In genomic region chr2:66866331-66867037, GRCh38 we compare ENCODE assay signal across 24 cellular contexts.
DNase-seq lines count a peak whose midpoint lies in the region; ATAC-seq, FAIRE-seq and TF ChIP-seq lines count a peak whose summit lies in the region.
"Had no signal": no experiment of that assay in that cellular context is flagged by ENCODE, and none has a peak within 500 bp of the region (broad histone marks: within the 10 kb centered on the region; RNA-seq: fewer than 3 reads in every experiment).

No MANE protein-coding gene starts in this region.

- no peaks in the 10 kb centered on the region for H3K9me3 ChIP-seq in upper lobe of right lung
- H3K9me3 ChIP-seq: right lobe of liver, tibial nerve had no signal

- H3K4me1 Mint-ChIP-seq in HFFc6 (ENCODE audit: low read depth) (peaks cover 100% of the 10 kb centered on the region), WTC11 (no peaks in the 10 kb centered on the region)
- H3K4me1 Mint-ChIP-seq in activated CD4-positive, alpha-beta memory T cell treated with anti-CD3 and anti-CD28 coated beads for 36 hours (ENCODE audit: low read depth): no peaks in the 10 kb centered on the region
- H3K4me1 Mint-ChIP-seq: activated naive CD4-positive, alpha-beta T cell treated with anti-CD3 and anti-CD28 coated beads, Interleukin-2, amount 50 U/mL, for 24 hours; GM23338; memory B cell had no signal

- peaks cover 4% of the 10 kb centered on the region; the same call in 1 of the 2 replicates for H3K36me3 Mint-ChIP-seq in HFFc6 (ENCODE audit: low read depth)
- H3K36me3 Mint-ChIP-seq in WTC11: no peaks in the 10 kb centered on the region
- no peaks in the 10 kb centered on the region for H3K36me3 Mint-ChIP-seq in activated CD4-positive, alpha-beta memory T cell treated with anti-CD3 and anti-CD28 coated beads for 36 hours
- H3K36me3 Mint-ChIP-seq: activated naive CD4-positive, alpha-beta T cell treated with anti-CD3 and anti-CD28 coated beads, Interleukin-2, amount 50 U/mL, for 24 hours; memory B cell had no signal

- H3K27ac Mint-ChIP-seq in HFFc6 (peak overlapping the region; percentile 83), WTC11 (no peak overlapping the region)
- H3K27ac Mint-ChIP-seq in activated CD4-positive, alpha-beta memory T cell treated with anti-CD3 and anti-CD28 coated beads for 36 hours: no peak overlapping the region
- H3K27ac Mint-ChIP-seq: activated CD8-positive, alpha-beta T cell treated with anti-CD3 and anti-CD28 coated beads, Interleukin-2, amount 10 ng/mL, durations not matched to agents 7 days and 5 days; activated naive CD4-positive, alpha-beta T cell treated with anti-CD3 and anti-CD28 coated beads, Interleukin-2, amount 50 U/mL, for 24 hours; GM23338; memory B cell; T-helper 2 cell treated with Interferon-gamma antibody and Interleukin-4, amounts not matched to agents 5 μg/mL and 100 μg/mL, for 36 hours had no signal

- peak overlapping the region; percentile 31 for H3K27ac ChIP-seq in upper lobe of right lung
- H3K27ac ChIP-seq: C4-2B, right lobe of liver, tibial nerve had no signal

- H3K4me3 ChIP-seq in bronchial epithelial cell (ENCODE audit: low read depth, low read length): no peak overlapping the region
- H3K4me3 ChIP-seq in upper lobe of right lung: no peak overlapping the region
- H3K4me3 ChIP-seq: GM23338, right lobe of liver, tibial nerve had no signal

- H3K27me3 ChIP-seq in bronchial epithelial cell (ENCODE audit: control insufficient read depth, insufficient read depth, low read length) (no peaks in the 10 kb centered on the region), upper lobe of right lung (no peaks in the 10 kb centered on the region)
- H3K27me3 ChIP-seq: right lobe of liver, tibial nerve had no signal

- CTCF ChIA-PET in WTC11 (lab: Charles Lee): no interaction called here
- CTCF ChIA-PET in activated CD4-positive, alpha-beta memory T cell treated with anti-CD3 and anti-CD28 coated beads for 36 hours (lab: Charles Lee): no interaction called here

- peak; percentile 32 for FAIRE-seq in bronchial epithelial cell (lab: Jason Lieb, UNC)

- ATAC-seq in upper lobe of right lung (no peak), GM21526 (IDR thresholded peaks at IDR 0.05; ENCODE audit: low FRiP score, unreplicated experiment) (no peak), WTC11 (no peak)
- ATAC-seq: activated CD8-positive, alpha-beta T cell treated with anti-CD3 and anti-CD28 coated beads, Interleukin-2, amount 10 ng/mL, durations not matched to agents 7 days and 5 days; GM23338; right lobe of liver had no signal

- intact Hi-C loops in upper lobe of right lung (cut with DNase I): no loop called here
- intact Hi-C loops in activated CD4-positive, alpha-beta memory T cell treated with anti-CD3 and anti-CD28 coated beads for 36 hours (cut with micrococcal nuclease): no loop called here

- TF ChIP-seq CTCF in HFFc6 (IDR thresholded peaks at IDR 0.05): no peak
- TF ChIP-seq CTCF in bronchial epithelial cell (IDR thresholded peaks at IDR 0.05; ENCODE audit: insufficient read depth, low read length, severe bottlenecking): no peak
- TF ChIP-seq CTCF in upper lobe of right lung (IDR thresholded peaks at IDR 0.05): no peak
- TF ChIP-seq CTCF in WTC11 (IDR thresholded peaks at IDR 0.05): no peak

- POLR2A ChIA-PET in WTC11 (lab: Charles Lee): no interaction called here
- POLR2A ChIA-PET in activated CD4-positive, alpha-beta memory T cell treated with anti-CD3 and anti-CD28 coated beads for 36 hours (lab: Charles Lee): no interaction called here

- H3K27me3 Mint-ChIP-seq in HFFc6 (ENCODE audit: insufficient read depth): no peaks in the 10 kb centered on the region; the same call in 1 of the 2 replicates
- peaks cover 3% of the 10 kb centered on the region; the same call in 1 of the 2 replicates for H3K27me3 Mint-ChIP-seq in WTC11 (ENCODE audit: low read depth)
- no peaks in the 10 kb centered on the region for H3K27me3 Mint-ChIP-seq in activated CD4-positive, alpha-beta memory T cell treated with anti-CD3 and anti-CD28 coated beads for 36 hours
- H3K27me3 Mint-ChIP-seq: activated naive CD4-positive, alpha-beta T cell treated with anti-CD3 and anti-CD28 coated beads, Interleukin-2, amount 50 U/mL, for 24 hours; memory B cell had no signal

- peak overlapping the region; percentile 12 for H3K4me3 Mint-ChIP-seq in HFFc6
- no peak overlapping the region for H3K4me3 Mint-ChIP-seq in WTC11
- no peak overlapping the region for H3K4me3 Mint-ChIP-seq in activated CD4-positive, alpha-beta memory T cell treated with anti-CD3 and anti-CD28 coated beads for 36 hours
- H3K4me3 Mint-ChIP-seq: activated CD8-positive, alpha-beta T cell treated with anti-CD3 and anti-CD28 coated beads, Interleukin-2, amount 10 ng/mL, durations not matched to agents 7 days and 5 days; activated naive CD4-positive, alpha-beta T cell treated with anti-CD3 and anti-CD28 coated beads, Interleukin-2, amount 50 U/mL, for 24 hours; GM23338; memory B cell; T-helper 2 cell treated with Interferon-gamma antibody and Interleukin-4, amounts not matched to agents 5 μg/mL and 100 μg/mL, for 36 hours had no signal

- peaks cover 10% of the 10 kb centered on the region for H3K4me1 ChIP-seq in upper lobe of right lung
- H3K4me1 ChIP-seq: right lobe of liver, tibial nerve had no signal

- DNase-seq in HFFc6 (no peak), bronchial epithelial cell (ENCODE audit: low read depth) (no peak), myocyte (ENCODE audit: low read depth) (peak; percentile 71), upper lobe of right lung (no peak), WTC11 (ENCODE audit: low spot score) (no peak)
- DNase-seq in activated CD4-positive, alpha-beta memory T cell treated with anti-CD3 and anti-CD28 coated beads for 36 hours: no peak
- DNase-seq: activated CD8-positive, alpha-beta T cell treated with anti-CD3 and anti-CD28 coated beads, Interleukin-2, amount 10 ng/mL, durations not matched to agents 7 days and 5 days; amniotic stem cell; COR-L47; DMS53; GDM1; KBM-7; NCI-H2081 treated with DMSO at 0.1 percent for 48 hours; NCI-H446; right lobe of liver; SIG-M5; stimulated activated CD4-positive, alpha-beta T cell treated with anti-CD3 and anti-CD28 coated beads, Interleukin-4, amount 100 ng/mL, for 4 hours had no signal

- H3K9me3 Mint-ChIP-seq in HFFc6 (no peaks in the 10 kb centered on the region), WTC11 (no peaks in the 10 kb centered on the region)
- H3K9me3 Mint-ChIP-seq in activated CD4-positive, alpha-beta memory T cell treated with anti-CD3 and anti-CD28 coated beads for 36 hours: peaks cover 4% of the 10 kb centered on the region
- H3K9me3 Mint-ChIP-seq: activated naive CD4-positive, alpha-beta T cell treated with anti-CD3 and anti-CD28 coated beads, Interleukin-2, amount 50 U/mL, for 24 hours; GM23338; memory B cell; T-helper 2 cell treated with Interferon-gamma antibody and Interleukin-4, amounts not matched to agents 5 μg/mL and 100 μg/mL, for 36 hours had no signal

- no peaks in the 10 kb centered on the region for H3K36me3 ChIP-seq in bronchial epithelial cell (ENCODE audit: control insufficient read depth, insufficient read depth, low read length)
- no peaks in the 10 kb centered on the region for H3K36me3 ChIP-seq in upper lobe of right lung
- H3K36me3 ChIP-seq: right lobe of liver, tibial nerve had no signal

TF ChIP-seq in WTC11, 78 proteins besides CTCF, POLR2A, EP300 and RAD21:
- TF ChIP-seq TEAD4 (CRISPR knock-in tag; IDR thresholded peaks at IDR 0.05) (no peak), ZNF423 (CRISPR knock-in tag; IDR thresholded peaks at IDR 0.05) (no peak), FOXP1 (CRISPR knock-in tag; IDR thresholded peaks at IDR 0.05; ENCODE audit: borderline replicate concordance) (no peak), ZBTB21 (CRISPR knock-in tag; IDR thresholded peaks at IDR 0.05; ENCODE audit: borderline replicate concordance) (no peak), JUN (CRISPR knock-in tag; IDR thresholded peaks at IDR 0.05) (no peak), SMAD4 (CRISPR knock-in tag; IDR thresholded peaks at IDR 0.05) (no peak), ZMAT4 (CRISPR knock-in tag; IDR thresholded peaks at IDR 0.05) (no peak), MAX (CRISPR knock-in tag; IDR thresholded peaks at IDR 0.05) (no peak)
